In the genomic region with DNA sequence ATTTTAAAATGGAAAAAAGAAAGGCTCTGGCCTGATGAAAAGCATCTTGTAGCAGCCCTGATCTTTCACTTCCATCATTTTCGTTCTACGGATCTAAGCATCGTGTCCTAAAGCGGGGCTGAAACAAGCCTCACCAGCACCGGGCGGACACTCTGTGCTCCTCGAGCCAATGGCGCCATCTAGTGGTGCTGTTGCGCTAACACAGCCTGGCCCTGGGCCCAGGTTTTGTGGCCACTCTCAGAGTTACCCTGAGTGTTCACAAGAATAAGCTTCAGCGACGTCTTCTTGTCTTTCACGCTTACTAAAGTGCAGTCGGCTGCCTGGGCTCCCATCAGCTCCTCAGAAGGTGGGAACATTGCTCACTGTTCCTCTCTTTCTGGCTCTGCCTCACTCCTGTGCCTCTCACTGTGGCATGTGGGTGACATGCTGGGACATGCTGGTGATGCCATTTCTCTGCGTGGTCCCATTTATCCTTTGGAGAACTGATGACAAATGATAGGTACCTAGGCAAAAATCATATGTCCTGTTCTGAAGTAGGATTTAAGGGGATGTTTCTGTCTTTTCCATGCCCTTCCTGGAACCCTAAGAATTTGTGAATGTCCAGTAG, we compare ENCODE assay signal across 8 cellular contexts. TPM values are rescaled to one million over a fixed set of nuclear protein-coding genes. Genes with fewer than 3 reads are reported as not detected.
DNase-seq lines count a peak whose midpoint lies in the region; ATAC-seq and TF ChIP-seq lines count a peak whose summit lies in the region.

No MANE protein-coding gene starts in this region.

- H2AFZ ChIP-seq in hepatocyte (no peak overlapping the region), smooth muscle cell (ENCODE audit: low read depth) (peak overlapping the region; percentile 51)

- H3K4me3 Mint-ChIP-seq in T-helper 17 cell: no peak overlapping the region

- H3K79me2 ChIP-seq in hepatocyte (no peaks in the 10 kb centered on the region), smooth muscle cell (ENCODE audit: low read depth) (no peaks in the 10 kb centered on the region)

- H3K27me3 Mint-ChIP-seq in T-helper 17 cell: peaks cover 50% of the 10 kb centered on the region

- H3K9me2 ChIP-seq in hepatocyte (replicated peaks; ENCODE audit: insufficient read depth): no peaks in the 10 kb centered on the region

- H3K4me1 Mint-ChIP-seq in T-helper 17 cell: peaks cover 12% of the 10 kb centered on the region

- peak; percentile 94 for TF ChIP-seq CTCF in hepatocyte (IDR thresholded peaks at IDR 0.05; ENCODE audit: poor library complexity)
- TF ChIP-seq CTCF in smooth muscle cell (IDR thresholded peaks at IDR 0.05; ENCODE audit: borderline replicate concordance, insufficient read depth, poor library complexity, severe bottlenecking): peak; percentile 97

- H3K36me3 Mint-ChIP-seq in T-helper 17 cell (ENCODE audit: low read depth): no peaks in the 10 kb centered on the region

- WGBS in hepatocyte (ENCODE audit: low lambda C conversion rate, missing lambda C conversion rate): 12% methylated on average over 14 of the region's 14 CpGs
- WGBS in smooth muscle cell (ENCODE audit: low lambda C conversion rate): 12% methylated on average over 14 of the region's 14 CpGs

- H3K4me3 ChIP-seq in hepatocyte (no peak overlapping the region), smooth muscle cell (no peak overlapping the region)

- DNase-seq in NCI-H524 (lab: John Stamatoyannopoulos, UW): peak; percentile 59 to 76
- no peak for DNase-seq in NCI-H524 treated with DMSO at 0.1 percent for 48 hours (lab: John Stamatoyannopoulos, UW)
- peak; percentile 21 for DNase-seq in NCI-H1048 (lab: John Stamatoyannopoulos, UW)
- peak; percentile 44 to 69 (median 48) for DNase-seq in T-helper 17 cell
- peak in 56 of 58 donors; percentile 9 to 87 (median 62) for DNase-seq in anterior cingulate cortex (lab: John Stamatoyannopoulos, UW)
- peak; percentile 87 for DNase-seq in hepatocyte (ENCODE audit: low spot score)
- peak; percentile 6 for DNase-seq in smooth muscle cell (lab: John Stamatoyannopoulos, UW; ENCODE audit: unreplicated experiment)

- no peaks in the 10 kb centered on the region for H3K36me3 ChIP-seq in hepatocyte (replicated peaks; ENCODE audit: insufficient read depth, low read depth)
- no peaks in the 10 kb centered on the region for H3K36me3 ChIP-seq in smooth muscle cell (ENCODE audit: low read depth)

- H3F3A ChIP-seq in smooth muscle cell (ENCODE audit: low read depth): no peaks in the 10 kb centered on the region

- H3K27me3 ChIP-seq in hepatocyte (peaks cover 9% of the 10 kb centered on the region), smooth muscle cell (ENCODE audit: low read depth) (no peaks in the 10 kb centered on the region)

- no peak overlapping the region for H3K9ac ChIP-seq in smooth muscle cell (ENCODE audit: low read depth)

- H3K27ac ChIP-seq in hepatocyte (no peak overlapping the region), smooth muscle cell (ENCODE audit: low read depth) (no peak overlapping the region)

- H3K27ac Mint-ChIP-seq in T-helper 17 cell: no peak overlapping the region

- H3K9me3 ChIP-seq in T-helper 17 cell (ENCODE audit: control insufficient read depth, low read length, poor library complexity, severe bottlenecking): no peaks in the 10 kb centered on the region
- no peaks in the 10 kb centered on the region for H3K9me3 ChIP-seq in hepatocyte (ENCODE audit: low read depth)
- no peaks in the 10 kb centered on the region for H3K9me3 ChIP-seq in smooth muscle cell (replicated peaks; ENCODE audit: low read depth)

- H4K20me1 ChIP-seq in hepatocyte (ENCODE audit: insufficient read depth, poor library complexity, severe bottlenecking) (no peaks in the 10 kb centered on the region), smooth muscle cell (ENCODE audit: low read depth) (no peaks in the 10 kb centered on the region)

- H3K4me2 ChIP-seq in hepatocyte: no peak overlapping the region
- no peak overlapping the region for H3K4me2 ChIP-seq in smooth muscle cell

- ATAC-seq in HG02610 (IDR thresholded peaks at IDR 0.05; ENCODE audit: unreplicated experiment) (peak; percentile 97), T-helper 17 cell (peak; percentile 95)

- H3K4me1 ChIP-seq in hepatocyte (ENCODE audit: insufficient read depth) (no peaks in the 10 kb centered on the region), smooth muscle cell (ENCODE audit: low read depth) (no peaks in the 10 kb centered on the region)

RNA-seq across cellular contexts. Expression of a gene that starts 32.7 kb away (rescaled TPM):
- total RNA-seq in T-helper 17 cell (not detected), hepatocyte (not detected in 2 replicates), smooth muscle cell (not detected in 2 replicates)
- polyA plus RNA-seq in hepatocyte (0.28 TPM in 1 of 2 replicates, not detected in the other), smooth muscle cell (not detected in 2 replicates)

RNA-seq across cellular contexts. Expression of a gene that starts 41.0 kb away (rescaled TPM):
- total RNA-seq in T-helper 17 cell (not detected), hepatocyte (not detected in 2 replicates), smooth muscle cell (not detected in 2 replicates)
- polyA plus RNA-seq in hepatocyte (not detected in 2 replicates), smooth muscle cell (not detected in 2 replicates)
